In the genomic region with DNA sequence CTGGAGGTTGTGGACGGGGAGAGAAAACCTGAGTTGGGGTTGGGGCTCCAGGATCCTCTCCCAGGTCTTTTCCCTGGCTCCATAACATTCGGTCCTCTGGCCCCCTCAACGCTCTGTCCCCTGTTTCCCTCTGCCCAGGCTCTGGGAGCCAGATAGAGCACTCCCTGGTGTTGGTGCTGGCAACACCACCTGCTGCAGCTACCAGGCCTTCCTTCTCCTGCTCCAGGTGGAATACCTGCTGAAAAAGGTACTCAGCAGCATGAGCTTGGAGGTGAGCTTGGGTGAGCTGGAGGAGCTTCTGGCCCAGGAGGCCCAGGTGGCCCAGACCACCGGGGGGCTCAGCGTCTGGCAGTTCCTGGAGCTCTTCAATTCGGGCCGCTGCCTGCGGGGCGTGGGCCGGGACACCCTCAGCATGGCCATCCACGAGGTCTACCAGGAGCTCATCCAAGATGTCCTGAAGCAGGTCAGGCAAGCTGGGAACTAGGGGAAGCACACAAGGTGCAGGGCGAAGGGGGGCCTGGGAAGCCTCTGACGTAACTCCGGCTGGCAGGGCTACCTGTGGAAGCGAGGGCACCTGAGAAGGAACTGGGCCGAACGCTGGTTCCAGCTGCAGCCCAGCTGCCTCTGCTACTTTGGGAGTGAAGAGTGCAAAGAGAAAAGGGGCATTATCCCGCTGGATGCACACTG, we compare ENCODE assay signal across 12 cellular contexts. TPM values are rescaled to one million over a fixed set of nuclear protein-coding genes. Genes with fewer than 3 reads are reported as not detected.
DNase-seq lines count a peak whose midpoint lies in the region; ATAC-seq and TF ChIP-seq lines count a peak whose summit lies in the region.
"Had no signal": no experiment of that assay in that cellular context is flagged by ENCODE, and none has a peak within 500 bp of the region (broad histone marks: within the 10 kb centered on the region; RNA-seq: fewer than 3 reads in every experiment).

No MANE protein-coding gene starts in this region.

- H3K27me3 ChIP-seq in Caco-2 (replicated peaks; ENCODE audit: control insufficient read depth, insufficient read depth, low read length): no peaks in the 10 kb centered on the region

- peaks cover 89% of the 10 kb centered on the region for H3K36me3 Mint-ChIP-seq in activated T-cell treated with anti-CD3 and anti-CD28 coated beads, Interleukin-2, amount 50 U/mL, for 24 hours (ENCODE audit: low read depth)
- H3K36me3 Mint-ChIP-seq in activated CD8-positive, alpha-beta T cell treated with anti-CD3 and anti-CD28 coated beads for 36 hours (ENCODE audit: low read depth): peaks cover 77% of the 10 kb centered on the region
- H3K36me3 Mint-ChIP-seq in immature natural killer cell (peaks cover 27 to 57% (median 38%) of the 10 kb centered on the region in 3 donors), Caco-2 (ENCODE audit: insufficient read depth, unreplicated experiment) (no peaks in the 10 kb centered on the region)

- CTCF ChIA-PET in activated CD8-positive, alpha-beta T cell treated with anti-CD3 and anti-CD28 coated beads for 36 hours (lab: Charles Lee): interaction anchor here (1.1 to 4.5 kb wide), 6 partner anchors 9 to 31 kb away, joined by 3 to 36 read pairs (median 12); partner anchors contain the start of genes DEF6 and PPARD
- CTCF ChIA-PET in Caco-2 (lab: Charles Lee): interaction anchor here (1.0 kb wide), 1 partner anchor 137 kb away, joined by 3 read pairs; no protein-coding TSS in a partner anchor

- intact Hi-C loops in activated CD8-positive, alpha-beta T cell treated with anti-CD3 and anti-CD28 coated beads for 36 hours (cut with micrococcal nuclease): no loop called here
- intact Hi-C loops in Caco-2 (cut with micrococcal nuclease; ENCODE audit: unreplicated experiment): no loop called here

- no peaks in the 10 kb centered on the region for H3K36me3 ChIP-seq in Caco-2 (ENCODE audit: control insufficient read depth, insufficient read depth, low read length)

- BruUV-seq in Caco-2 (replicated peaks; lab: Mats Ljungman, UMichigan): no TSS peak

- H3K4me1 ChIP-seq in Caco-2: peaks cover 4% of the 10 kb centered on the region

- H3K4me3 ChIP-seq in Caco-2 (ENCODE audit: low read depth, low read length): no peak overlapping the region

- H3K4me1 Mint-ChIP-seq in activated T-cell treated with anti-CD3 and anti-CD28 coated beads, Interleukin-2, amount 50 U/mL, for 24 hours (ENCODE audit: low read depth): peaks cover 84% of the 10 kb centered on the region
- H3K4me1 Mint-ChIP-seq in activated CD8-positive, alpha-beta T cell treated with anti-CD3 and anti-CD28 coated beads for 36 hours (ENCODE audit: low read depth): peaks cover 85% of the 10 kb centered on the region
- peaks cover 75 to 99% of the 10 kb centered on the region in 2 donors for H3K4me1 Mint-ChIP-seq in immature natural killer cell
- H3K4me1 Mint-ChIP-seq in Caco-2 (ENCODE audit: low read depth, unreplicated experiment): no peaks in the 10 kb centered on the region

- peak overlapping the region; percentile 96 for H3K27ac Mint-ChIP-seq in activated T-cell treated with anti-CD3 and anti-CD28 coated beads, Interleukin-2, amount 50 U/mL, for 24 hours
- peak overlapping the region; percentile 96 for H3K27ac Mint-ChIP-seq in activated CD8-positive, alpha-beta T cell treated with anti-CD3 and anti-CD28 coated beads for 36 hours
- H3K27ac Mint-ChIP-seq in immature natural killer cell (peak overlapping the region; percentile 97 to 99 (median 98)), Caco-2 (ENCODE audit: unreplicated experiment) (no peak overlapping the region)

- no peaks in the 10 kb centered on the region for H3K27me3 Mint-ChIP-seq in activated T-cell treated with anti-CD3 and anti-CD28 coated beads, Interleukin-2, amount 50 U/mL, for 24 hours
- H3K27me3 Mint-ChIP-seq in activated CD8-positive, alpha-beta T cell treated with anti-CD3 and anti-CD28 coated beads for 36 hours: no peaks in the 10 kb centered on the region
- peaks cover 0 to 6% (median 2%) of the 10 kb centered on the region in 3 donors for H3K27me3 Mint-ChIP-seq in immature natural killer cell (ENCODE audit: low read depth in 3 of 3)
- peaks cover 3% of the 10 kb centered on the region for H3K27me3 Mint-ChIP-seq in Caco-2 (ENCODE audit: insufficient read depth, unreplicated experiment)

- peak; percentile 6 for ATAC-seq in activated CD8-positive, alpha-beta T cell treated with anti-CD3 and anti-CD28 coated beads for 36 hours
- ATAC-seq: left cardiac atrium had no signal

- TF ChIP-seq CTCF in activated CD8-positive, alpha-beta T cell treated with anti-CD3 and anti-CD28 coated beads for 36 hours (IDR thresholded peaks at IDR 0.05): no peak
- no peak for TF ChIP-seq CTCF in Caco-2 (IDR thresholded peaks at IDR 0.05; ENCODE audit: insufficient read depth in 1 of 2, low read depth in 1 of 2, low read length in 1 of 2, severe bottlenecking in 1 of 2, unreplicated experiment in 1 of 2)

- no peaks in the 10 kb centered on the region for H3K9me3 Mint-ChIP-seq in activated T-cell treated with anti-CD3 and anti-CD28 coated beads, Interleukin-2, amount 50 U/mL, for 24 hours
- H3K9me3 Mint-ChIP-seq in activated CD8-positive, alpha-beta T cell treated with anti-CD3 and anti-CD28 coated beads for 36 hours: no peaks in the 10 kb centered on the region
- H3K9me3 Mint-ChIP-seq in immature natural killer cell (no peaks in the 10 kb centered on the region), Caco-2 (ENCODE audit: unreplicated experiment) (no peaks in the 10 kb centered on the region)

- POLR2A ChIA-PET in activated CD8-positive, alpha-beta T cell treated with anti-CD3 and anti-CD28 coated beads for 36 hours (lab: Charles Lee): interaction anchor here (1.0 to 3.4 kb wide), 6 partner anchors 9 to 16 kb away, joined by 3 to 18 read pairs (median 4); partner anchors contain the start of gene DEF6
- POLR2A ChIA-PET in Caco-2 (lab: Charles Lee): no interaction called here

- peak overlapping the region; percentile 61 for H3K4me3 Mint-ChIP-seq in activated T-cell treated with anti-CD3 and anti-CD28 coated beads, Interleukin-2, amount 50 U/mL, for 24 hours
- peak overlapping the region; percentile 57 for H3K4me3 Mint-ChIP-seq in activated CD8-positive, alpha-beta T cell treated with anti-CD3 and anti-CD28 coated beads for 36 hours
- H3K4me3 Mint-ChIP-seq in immature natural killer cell (peak overlapping the region; percentile 83 to 88 (median 85)), Caco-2 (ENCODE audit: unreplicated experiment) (no peak overlapping the region)

- DNase-seq in activated T-cell treated with anti-CD3 and anti-CD28 coated beads, Interleukin-2, amount 50 U/mL, for 24 hours: no peak
- no peak for DNase-seq in activated T-cell treated with anti-CD3 and anti-CD28 coated beads, Interleukin-2, amount 50 U/mL, for 1 hour
- no peak for DNase-seq in activated CD8-positive, alpha-beta T cell treated with anti-CD3 and anti-CD28 coated beads for 36 hours
- DNase-seq in immature natural killer cell: no peak
- no peak for DNase-seq in substantia nigra (lab: John Stamatoyannopoulos, UW)
- DNase-seq in Caco-2: no peak
- DNase-seq in activated gamma-delta T cell (lab: John Stamatoyannopoulos, UW): no peak
- DNase-seq in NCI-H128 (lab: John Stamatoyannopoulos, UW; ENCODE audit: unreplicated experiment): no peak
- DNase-seq: ACHN, left cardiac atrium, NCI-H446, T1000 had no signal

- H3K9me3 ChIP-seq in Caco-2: no peaks in the 10 kb centered on the region

- peak overlapping the region; percentile 38 for H3K27ac ChIP-seq in substantia nigra (ENCODE audit: low read depth, low read length, poor library complexity, severe bottlenecking)

RNA-seq across cellular contexts. Expression of gene DEF6, which starts 14.6 kb away (rescaled TPM):
- 10 to 100 TPM; 97.1 to 99.1 TPM for total RNA-seq in activated CD8-positive, alpha-beta T cell treated with anti-CD3 and anti-CD28 coated beads for 36 hours
- polyA plus RNA-seq in immature natural killer cell: 100 to 1,000 TPM in 1 of 3 donors, 10 to 100 TPM in 2; 90.7 to 226 (median 95.1) TPM
- 5.6 and 5.7 TPM in 2 replicates for total RNA-seq in Caco-2 (2022)

RNA-seq across cellular contexts. Expression of gene PPARD, which starts 30.1 kb away (rescaled TPM):
- total RNA-seq in activated CD8-positive, alpha-beta T cell treated with anti-CD3 and anti-CD28 coated beads for 36 hours: 10 to 100 TPM; 26.6 to 26.7 TPM
- polyA plus RNA-seq in immature natural killer cell: 1 to 10 TPM in 2 of 3 donors, under 1 TPM in 1; 0.98 to 6.0 (median 2.0) TPM
- total RNA-seq in Caco-2 (2022): 11.3 and 12.0 TPM in 2 replicates

RNA-seq across cellular contexts. Expression of gene ZNF76, which starts 52.7 kb away (rescaled TPM):
- 10 to 100 TPM; 34.4 to 35.2 TPM for total RNA-seq in activated CD8-positive, alpha-beta T cell treated with anti-CD3 and anti-CD28 coated beads for 36 hours
- polyA plus RNA-seq in immature natural killer cell: 10 to 100 TPM; 20.7 to 30.5 (median 27.9) TPM
- 22.7 and 24.6 TPM in 2 replicates for total RNA-seq in Caco-2 (2022)

Comparison
In these comparisons a context has a peak if more than half of its experiments do, and no peak if none do; other contexts are left out.
1. RNA of gene DEF6, which starts 14.6 kb away (total RNA-seq): 97.1 to 99.1 TPM in activated CD8-positive, alpha-beta T cell treated with anti-CD3 and anti-CD28 coated beads for 36 hours; 5.6 to 5.7 TPM in Caco-2; every median in the first group is over 10 times any median in the second.